ENCODE assay signal across 22 cellular contexts in genomic region chr12:122958198-122958888, GRCh38.
"Had no signal": no experiment of that assay in that cellular context is flagged by ENCODE, and none has a peak within 500 bp of the region (broad histone marks: within the 10 kb centered on the region; RNA-seq: fewer than 3 reads in every experiment).

No MANE protein-coding gene starts in this region.

- DNase-seq: activated CD4-positive, alpha-beta T cell treated with anti-CD3 and anti-CD28 coated beads for 4 hours; activated CD8-positive, alpha-beta memory T cell treated with anti-CD3 and anti-CD28 coated beads, Interleukin-2, amount 50 U/mL, for 48 hours; activated CD8-positive, alpha-beta T cell treated with anti-CD3 and anti-CD28 coated beads for 36 hours; activated gamma-delta T cell treated with Interleukin-2 at 50 U/mL for 16 hours; amniotic stem cell; hippocampal formation; mucosa of descending colon; naive thymus-derived CD4-positive, alpha-beta T cell; retina; SHP77; stimulated activated CD4-positive, alpha-beta T cell treated with anti-CD3 and anti-CD28 coated beads, Interleukin-4, amount 100 ng/mL, for 24 hours; stimulated activated naive CD4-positive, alpha-beta T cell treated with Interleukin-2 at 50 U/mL for 16 hours; substantia nigra; T-helper 2 cell; transverse colon had no signal

- FAIRE-seq: frontal cortex, keratinocyte, TTC549 had no signal

- H3K9ac ChIP-seq: parathyroid adenoma had no signal

- ATAC-seq: activated CD8-positive, alpha-beta T cell treated with anti-CD3 and anti-CD28 coated beads for 36 hours; left lobe of liver; mucosa of descending colon; naive thymus-derived CD4-positive, alpha-beta T cell; WTC11 had no signal

- H3K27me3 ChIP-seq: esophagus muscularis mucosa, transverse colon had no signal

- H3K4me3 ChIP-seq: esophagus muscularis mucosa, mucosa of descending colon, transverse colon had no signal

- H3K27ac ChIP-seq: esophagus muscularis mucosa, parathyroid adenoma, transverse colon had no signal

- H2AFZ ChIP-seq: parathyroid adenoma had no signal

- H3K36me3 ChIP-seq: transverse colon had no signal

- H3K9me3 ChIP-seq: esophagus muscularis mucosa, mucosa of descending colon, transverse colon had no signal
